Comparison of ENCODE assay signal across 1 cellular context in the genomic region with DNA sequence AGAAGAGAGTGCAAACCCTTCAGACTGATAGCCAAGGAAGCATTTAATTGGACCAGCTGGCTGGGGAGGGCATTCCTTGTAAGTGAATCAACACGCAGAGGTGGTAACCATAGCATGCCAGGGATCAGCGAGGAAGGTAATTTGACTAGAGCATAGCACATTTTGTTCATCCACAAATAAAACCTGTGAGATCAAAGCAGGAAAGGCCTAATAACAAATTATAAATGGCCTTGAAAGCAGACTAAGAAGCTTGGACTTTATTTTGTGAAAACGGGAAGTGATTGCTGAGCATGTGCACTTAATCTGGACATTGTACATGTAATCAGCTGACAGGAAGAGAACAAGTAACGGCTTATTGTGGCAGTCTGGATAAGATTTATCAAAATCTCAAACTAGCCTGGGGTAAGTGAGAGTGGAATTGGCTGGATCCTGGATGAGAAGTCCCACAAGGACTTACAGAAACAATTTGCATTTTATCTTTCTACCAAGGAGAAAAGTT.
TF ChIP-seq lines count a peak whose summit lies in the region.

No MANE protein-coding gene starts in this region.

TF ChIP-seq in IMR-90, 13 proteins besides CTCF, POLR2A, EP300 and RAD21:
- TF ChIP-seq MAFK (IDR thresholded peaks at IDR 0.05; ENCODE audit: low read depth, low read length), result no peak
- no peak for TF ChIP-seq NFE2L2 (IDR thresholded peaks at IDR 0.05; ENCODE audit: low read depth, low read length)
- TF ChIP-seq CHD1 (IDR thresholded peaks at IDR 0.05; ENCODE audit: low read depth, low read length), result no peak
- TF ChIP-seq CEBPB (IDR thresholded peaks at IDR 0.05; ENCODE audit: low read depth, low read length), result no peak
- TF ChIP-seq BHLHE40 (IDR thresholded peaks at IDR 0.05; ENCODE audit: low read depth, low read length), result no peak
- TF ChIP-seq SMC3 (IDR thresholded peaks at IDR 0.05; ENCODE audit: low read depth, low read length), result no peak
- TF ChIP-seq FOS (IDR thresholded peaks at IDR 0.05; ENCODE audit: low read depth, low read length), result peak; percentile 13; the same call in 1 of the 2 replicates
- TF ChIP-seq RFX5 (IDR thresholded peaks at IDR 0.05; ENCODE audit: low read depth, low read length), result no peak
TF ChIP-seq in IMR-90: peak in this region for 1.
